In the genomic region with DNA sequence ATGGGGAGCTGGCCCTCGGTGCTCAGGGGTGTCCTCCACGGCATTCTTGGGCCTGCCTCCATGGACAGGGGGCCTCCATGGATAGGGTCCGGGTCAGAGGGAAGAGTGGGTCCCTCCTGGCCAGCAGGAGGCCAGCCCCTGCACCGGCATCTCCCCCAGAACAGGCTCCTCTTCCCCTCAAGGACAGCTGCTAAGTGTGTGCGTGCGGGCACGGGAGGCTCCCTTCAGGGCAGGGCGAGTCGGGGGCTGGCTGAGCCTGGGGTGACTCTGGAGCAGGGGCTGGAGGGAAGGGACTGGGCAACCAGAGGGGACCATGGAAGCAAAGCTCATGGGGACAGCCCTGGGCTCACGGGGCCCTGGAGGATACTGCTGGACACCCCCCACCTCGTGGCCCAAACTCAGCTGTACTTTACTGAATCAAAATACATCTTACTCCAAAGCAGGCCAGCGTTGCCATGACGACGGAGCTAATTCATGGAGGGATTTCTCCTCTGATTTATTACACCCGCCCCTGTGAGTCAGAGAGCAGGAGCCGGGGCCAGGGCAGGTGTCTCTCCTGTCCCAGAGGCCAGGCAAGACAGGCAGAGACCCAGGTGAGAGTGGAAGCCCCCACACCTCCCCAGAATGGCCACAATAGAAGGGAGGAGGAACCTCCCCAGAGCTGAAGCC, we compare ENCODE assay signal across 12 cellular contexts. TPM values are rescaled to one million over a fixed set of nuclear protein-coding genes. Genes with fewer than 3 reads are reported as not detected.
A peak's percentile ranks its signal among the peaks of the same experiment; 100 is the strongest.
DNase-seq lines count a peak whose midpoint lies in the region; ATAC-seq, FAIRE-seq and TF ChIP-seq lines count a peak whose summit lies in the region.
"Had no signal": no experiment of that assay in that cellular context is flagged by ENCODE, and none has a peak within 500 bp of the region (broad histone marks: within the 10 kb centered on the region; RNA-seq: fewer than 3 reads in every experiment).

No MANE protein-coding gene starts in this region.

- no peaks in the 10 kb centered on the region for H3K9me3 Mint-ChIP-seq in activated T-helper 17 cell treated with anti-CD3 and anti-CD28 coated beads, Interleukin-2, amount 50 U/mL, for 72 hours
- H3K9me3 Mint-ChIP-seq in naive B cell = no peaks in the 10 kb centered on the region
- H3K9me3 Mint-ChIP-seq in endodermal cell = no peaks in the 10 kb centered on the region
- no peaks in the 10 kb centered on the region for H3K9me3 Mint-ChIP-seq in activated CD4-positive, alpha-beta memory T cell treated with anti-CD3 and anti-CD28 coated beads, Interleukin-2, amount 10 ng/mL, durations not matched to agents 7 days and 5 days

- ATAC-seq in activated T-helper 17 cell treated with anti-CD3 and anti-CD28 coated beads, Interleukin-2, amount 50 U/mL, for 72 hours (replicated peaks) = no peak
- ATAC-seq in naive B cell (ENCODE audit: low read depth in 2 of 2) (no peak), GM18909 (IDR thresholded peaks at IDR 0.05; ENCODE audit: poor library complexity, unreplicated experiment) (no peak)

- H3K4me3 ChIP-seq in endodermal cell (ENCODE audit: low read length) = no peak overlapping the region
- H3K4me3 ChIP-seq: body of pancreas, skin epidermis had no signal

- peak; percentile 18 for DNase-seq in NCI-H146 (lab: John Stamatoyannopoulos, UW)
- no peak for DNase-seq in NCI-H146 treated with DMSO at 0.1 percent for 48 hours (lab: John Stamatoyannopoulos, UW; ENCODE audit: unreplicated experiment)
- DNase-seq in HTR-8/SVneo (ENCODE audit: insufficient read length, low spot score) = peak; percentile 45
- no peak for DNase-seq in naive B cell
- DNase-seq in endodermal cell = no peak
- no peak for DNase-seq in activated CD4-positive, alpha-beta memory T cell treated with anti-CD3 and anti-CD28 coated beads, Interleukin-2, amount 10 ng/mL, durations not matched to agents 7 days and 5 days
- DNase-seq: Right ventricle myocardium superior had no signal

- H3K36me3 Mint-ChIP-seq in activated T-helper 17 cell treated with anti-CD3 and anti-CD28 coated beads, Interleukin-2, amount 50 U/mL, for 72 hours (ENCODE audit: low read depth) = no peaks in the 10 kb centered on the region
- H3K36me3 Mint-ChIP-seq in naive B cell (no peaks in the 10 kb centered on the region), endodermal cell (ENCODE audit: low read depth) (no peaks in the 10 kb centered on the region)
- H3K36me3 Mint-ChIP-seq in activated CD4-positive, alpha-beta memory T cell treated with anti-CD3 and anti-CD28 coated beads, Interleukin-2, amount 10 ng/mL, durations not matched to agents 7 days and 5 days (ENCODE audit: low read depth) = no peaks in the 10 kb centered on the region

- WGBS in endodermal cell (ENCODE audit: insufficient coverage in 1 of 2, insufficient read length in 1 of 2), 2 experiments = 77 to 85% methylated on average over 5 to 16 of the region's 16 CpGs

- H3K36me3 ChIP-seq in endodermal cell (ENCODE audit: control insufficient read depth, insufficient read depth, low read length) = no peaks in the 10 kb centered on the region

- no peak overlapping the region for H3K9ac ChIP-seq in endodermal cell (ENCODE audit: extremely low read depth, low read length, poor library complexity, severe bottlenecking)

- peaks cover 7% of the 10 kb centered on the region for H3K4me1 ChIP-seq in endodermal cell (ENCODE audit: control insufficient read depth, insufficient read depth, low read length)

- no peaks in the 10 kb centered on the region for H3K4me1 Mint-ChIP-seq in activated T-helper 17 cell treated with anti-CD3 and anti-CD28 coated beads, Interleukin-2, amount 50 U/mL, for 72 hours
- peaks cover 6 to 9% (median 9%) of the 10 kb centered on the region in 3 donors for H3K4me1 Mint-ChIP-seq in naive B cell
- no peaks in the 10 kb centered on the region for H3K4me1 Mint-ChIP-seq in endodermal cell
- peaks cover 3% of the 10 kb centered on the region for H3K4me1 Mint-ChIP-seq in activated CD4-positive, alpha-beta memory T cell treated with anti-CD3 and anti-CD28 coated beads, Interleukin-2, amount 10 ng/mL, durations not matched to agents 7 days and 5 days

- peaks cover 15% of the 10 kb centered on the region for H3K27me3 Mint-ChIP-seq in activated T-helper 17 cell treated with anti-CD3 and anti-CD28 coated beads, Interleukin-2, amount 50 U/mL, for 72 hours
- peaks cover 23 to 63% (median 43%) of the 10 kb centered on the region in 3 donors for H3K27me3 Mint-ChIP-seq in naive B cell
- peaks cover 31% of the 10 kb centered on the region for H3K27me3 Mint-ChIP-seq in endodermal cell (ENCODE audit: insufficient read depth)
- peaks cover 43% of the 10 kb centered on the region for H3K27me3 Mint-ChIP-seq in activated CD4-positive, alpha-beta memory T cell treated with anti-CD3 and anti-CD28 coated beads, Interleukin-2, amount 10 ng/mL, durations not matched to agents 7 days and 5 days

- no peak for FAIRE-seq in HTR-8/SVneo (lab: Jason Lieb, UNC)

- peak overlapping the region; percentile 56 for H3K4me3 Mint-ChIP-seq in activated T-helper 17 cell treated with anti-CD3 and anti-CD28 coated beads, Interleukin-2, amount 50 U/mL, for 72 hours
- H3K4me3 Mint-ChIP-seq in naive B cell (peak overlapping the region in 5 of 8 donors; percentile 15 to 62 (median 29)), endodermal cell (no peak overlapping the region)
- H3K4me3 Mint-ChIP-seq in activated CD4-positive, alpha-beta memory T cell treated with anti-CD3 and anti-CD28 coated beads, Interleukin-2, amount 10 ng/mL, durations not matched to agents 7 days and 5 days = no peak overlapping the region

- H3K27me3 ChIP-seq in endodermal cell (ENCODE audit: control insufficient read depth, insufficient read depth, low read length, poor library complexity, severe bottlenecking) = peaks cover 35% of the 10 kb centered on the region
- H3K27me3 ChIP-seq: body of pancreas had no signal

- H3K9me3 ChIP-seq in endodermal cell (ENCODE audit: control insufficient read depth, low read length) = no peaks in the 10 kb centered on the region
- H3K9me3 ChIP-seq: body of pancreas had no signal

- H3K27ac Mint-ChIP-seq in activated T-helper 17 cell treated with anti-CD3 and anti-CD28 coated beads, Interleukin-2, amount 50 U/mL, for 72 hours = no peak overlapping the region
- peak overlapping the region in 1 of 6 donors; percentile 67 for H3K27ac Mint-ChIP-seq in naive B cell
- no peak overlapping the region for H3K27ac Mint-ChIP-seq in endodermal cell
- no peak overlapping the region for H3K27ac Mint-ChIP-seq in activated CD4-positive, alpha-beta memory T cell treated with anti-CD3 and anti-CD28 coated beads, Interleukin-2, amount 10 ng/mL, durations not matched to agents 7 days and 5 days

- POLR2A ChIA-PET in activated CD4-positive, alpha-beta memory T cell treated with anti-CD3 and anti-CD28 coated beads, Interleukin-2, amount 10 ng/mL, durations not matched to agents 7 days and 5 days (lab: Charles Lee) = interaction anchor here (0.8 to 3.1 kb wide), 5 partner anchors 11 to 57 kb away, joined by 3 to 18 read pairs (median 6); a partner anchor contains a TSS

- H3K27ac ChIP-seq in endodermal cell (ENCODE audit: low read depth, low read length) = no peak overlapping the region
- H3K27ac ChIP-seq: body of pancreas, skin epidermis had no signal

- CTCF ChIA-PET in activated CD4-positive, alpha-beta memory T cell treated with anti-CD3 and anti-CD28 coated beads, Interleukin-2, amount 10 ng/mL, durations not matched to agents 7 days and 5 days (lab: Charles Lee) = interaction anchor here (0.5 to 2.0 kb wide), 8 partner anchors 9 to 307 kb away, joined by 3 to 15 read pairs (median 4); a partner anchor contains a TSS

- no peak for TF ChIP-seq CTCF in endodermal cell (conservative IDR thresholded peaks at IDR 0.05)

RNA-seq across cellular contexts. Expression of a gene that starts 2.1 kb away (rescaled TPM):
- 1 to 10 TPM in 1 of 2 donors, under 1 TPM in 1; 0.78 to 6.6 TPM for total RNA-seq in activated T-helper 17 cell treated with anti-CD3 and anti-CD28 coated beads, Interleukin-2, amount 50 U/mL, for 72 hours
- not detected for polyA plus RNA-seq in naive B cell (ENCODE audit: low read depth in 6 of 6)
- total RNA-seq in endodermal cell = 1 to 10 TPM; 8.2 to 9.7 TPM
- polyA plus RNA-seq in endodermal cell (2013, experiment 1 of 2) = 11.9 TPM
- 9.7 TPM for polyA plus RNA-seq in endodermal cell (2013, experiment 2 of 2)
- 1 to 10 TPM in 1 of 2 experiments, under 1 TPM in 1; 0.18 to 1.4 TPM for total RNA-seq in activated CD4-positive, alpha-beta memory T cell treated with anti-CD3 and anti-CD28 coated beads, Interleukin-2, amount 10 ng/mL, durations not matched to agents 7 days and 5 days
- total RNA-seq: mononuclear cell had no signal

RNA-seq across cellular contexts. Expression of a gene that starts 11.0 kb away (rescaled TPM):
- 10 to 100 TPM; 33.4 to 48.8 TPM for total RNA-seq in activated T-helper 17 cell treated with anti-CD3 and anti-CD28 coated beads, Interleukin-2, amount 50 U/mL, for 72 hours
- polyA plus RNA-seq in naive B cell (ENCODE audit: low read depth in 6 of 6) = 10 to 100 TPM; 28.1 to 43.1 (median 33.4) TPM
- 10 to 100 TPM; 60.3 to 70.8 TPM for total RNA-seq in endodermal cell
- 64.9 TPM for polyA plus RNA-seq in endodermal cell (2013, experiment 1 of 2)
- polyA plus RNA-seq in endodermal cell (2013, experiment 2 of 2) = 61.5 TPM
- 10 to 100 TPM; 32.6 to 33.7 TPM for total RNA-seq in activated CD4-positive, alpha-beta memory T cell treated with anti-CD3 and anti-CD28 coated beads, Interleukin-2, amount 10 ng/mL, durations not matched to agents 7 days and 5 days

RNA-seq across cellular contexts. Expression of a gene that starts 16.4 kb away (rescaled TPM):
- total RNA-seq in activated T-helper 17 cell treated with anti-CD3 and anti-CD28 coated beads, Interleukin-2, amount 50 U/mL, for 72 hours = 1 to 10 TPM; 6.9 to 8.9 TPM
- polyA plus RNA-seq in naive B cell (ENCODE audit: low read depth in 6 of 6) = under 1 TPM in 2 of 6 donors, not detected in 4; 0.48 to 0.49 TPM
- total RNA-seq in endodermal cell = 10 to 100 TPM in 1 of 2 donors, 1 to 10 TPM in 1; 7.7 to 15.0 TPM
- polyA plus RNA-seq in endodermal cell (2013, experiment 1 of 2) = 17.3 TPM
- polyA plus RNA-seq in endodermal cell (2013, experiment 2 of 2) = 15.4 TPM
- 10 to 100 TPM; 10.3 to 12.5 TPM for total RNA-seq in activated CD4-positive, alpha-beta memory T cell treated with anti-CD3 and anti-CD28 coated beads, Interleukin-2, amount 10 ng/mL, durations not matched to agents 7 days and 5 days

RNA-seq across cellular contexts. Expression of a gene that starts 20.3 kb away (rescaled TPM):
- total RNA-seq in activated T-helper 17 cell treated with anti-CD3 and anti-CD28 coated beads, Interleukin-2, amount 50 U/mL, for 72 hours = 10 to 100 TPM; 11.6 to 21.6 TPM
- 10 to 100 TPM in 2 of 6 donors, 1 to 10 TPM in 4; 5.7 to 11.0 (median 9.5) TPM for polyA plus RNA-seq in naive B cell (ENCODE audit: low read depth in 6 of 6)
- 10 to 100 TPM; 31.0 to 32.0 TPM for total RNA-seq in endodermal cell
- 32.6 TPM for polyA plus RNA-seq in endodermal cell (2013, experiment 1 of 2)
- polyA plus RNA-seq in endodermal cell (2013, experiment 2 of 2) = 31.5 TPM
- total RNA-seq in activated CD4-positive, alpha-beta memory T cell treated with anti-CD3 and anti-CD28 coated beads, Interleukin-2, amount 10 ng/mL, durations not matched to agents 7 days and 5 days = 10 to 100 TPM; 17.9 to 19.2 TPM

RNA-seq across cellular contexts. Expression of a gene that starts 29.1 kb away (rescaled TPM):
- 10 to 100 TPM; 20.1 to 22.8 TPM for total RNA-seq in activated T-helper 17 cell treated with anti-CD3 and anti-CD28 coated beads, Interleukin-2, amount 50 U/mL, for 72 hours
- polyA plus RNA-seq in naive B cell (ENCODE audit: low read depth in 6 of 6) = 10 to 100 TPM in 2 of 6 donors, 1 to 10 TPM in 4; 6.4 to 16.1 (median 8.9) TPM
- total RNA-seq in endodermal cell = 10 to 100 TPM; 24.5 to 29.6 TPM
- 25.0 TPM for polyA plus RNA-seq in endodermal cell (2013, experiment 1 of 2)
- 18.9 TPM for polyA plus RNA-seq in endodermal cell (2013, experiment 2 of 2)
- total RNA-seq in activated CD4-positive, alpha-beta memory T cell treated with anti-CD3 and anti-CD28 coated beads, Interleukin-2, amount 10 ng/mL, durations not matched to agents 7 days and 5 days = 10 to 100 TPM; 26.3 to 29.4 TPM

Comparison
In these comparisons a context has a peak if more than half of its experiments do, and no peak if none do; other contexts are left out.
1. DNase-seq: peak in NCI-H146 (single experiment) and HTR-8/SVneo (single experiment); none in NCI-H146 treated with DMSO at 0.1 percent for 48 hours (single experiment), naive B cell (single experiment), endodermal cell (single experiment) and activated CD4-positive, alpha-beta memory T cell treated with anti-CD3 and anti-CD28 coated beads, Interleukin-2, amount 10 ng/mL, durations not matched to agents 7 days and 5 days (single experiment).
2. H3K4me3 Mint-ChIP-seq: peak in activated T-helper 17 cell treated with anti-CD3 and anti-CD28 coated beads, Interleukin-2, amount 50 U/mL, for 72 hours (single experiment) and naive B cell (5 of 8); none in endodermal cell (single experiment) and activated CD4-positive, alpha-beta memory T cell treated with anti-CD3 and anti-CD28 coated beads, Interleukin-2, amount 10 ng/mL, durations not matched to agents 7 days and 5 days (single experiment).